12 cellular contexts compared by ENCODE assay signal in genomic region chr1:172255223-172255560, GRCh38.
A peak's percentile ranks its signal among the peaks of the same experiment; 100 is the strongest.
DNase-seq lines count a peak whose midpoint lies in the region; ATAC-seq and TF ChIP-seq lines count a peak whose summit lies in the region.
"Had no signal": no experiment of that assay in that cellular context is flagged by ENCODE, and none has a peak within 500 bp of the region (broad histone marks: within the 10 kb centered on the region; RNA-seq: fewer than 3 reads in every experiment).

No MANE protein-coding gene starts in this region.

- peaks cover 19% of the 10 kb centered on the region for H3K4me1 Mint-ChIP-seq in activated CD8-positive, alpha-beta memory T cell treated with anti-CD3 and anti-CD28 coated beads, Interleukin-2, amount 10 ng/mL, durations not matched to agents 7 days and 5 days
- H3K4me1 Mint-ChIP-seq in type B pancreatic cell (ENCODE audit: unreplicated experiment): peaks cover 4% of the 10 kb centered on the region

- no peaks in the 10 kb centered on the region for H3K36me3 ChIP-seq in suprapubic skin
- no peaks in the 10 kb centered on the region for H3K36me3 ChIP-seq in prostate gland
- H3K36me3 ChIP-seq: adrenal gland had no signal

- H3K27ac ChIP-seq in epithelial cell of prostate (peak overlapping the region; percentile 83), suprapubic skin (peak overlapping the region; percentile 38), prostate gland (no peak overlapping the region)

- H3K9me3 ChIP-seq in suprapubic skin (no peaks in the 10 kb centered on the region), prostate gland (no peaks in the 10 kb centered on the region)

- no peak for TF ChIP-seq EP300 in suprapubic skin (IDR thresholded peaks at IDR 0.05)

- CTCF ChIA-PET in activated CD8-positive, alpha-beta memory T cell treated with anti-CD3 and anti-CD28 coated beads, Interleukin-2, amount 10 ng/mL, durations not matched to agents 7 days and 5 days (lab: Charles Lee): interaction anchor here (1.0 to 1.5 kb wide), 2 partner anchors 162 to 188 kb away, joined by 3 to 4 read pairs; partner anchors contain the start of gene PIGC

- intact Hi-C loops in prostate gland (cut with DNase I): no loop called here

- TF ChIP-seq CTCF in suprapubic skin (IDR thresholded peaks at IDR 0.05): no peak
- no peak for TF ChIP-seq CTCF in prostate gland (IDR thresholded peaks at IDR 0.05)
- no peak for TF ChIP-seq CTCF in type B pancreatic cell (conservative IDR thresholded peaks at IDR 0.05)

- no peaks in the 10 kb centered on the region for H3K27me3 Mint-ChIP-seq in activated CD8-positive, alpha-beta memory T cell treated with anti-CD3 and anti-CD28 coated beads, Interleukin-2, amount 10 ng/mL, durations not matched to agents 7 days and 5 days
- H3K27me3 Mint-ChIP-seq in type B pancreatic cell: no peaks in the 10 kb centered on the region

- no peak overlapping the region for H3K4me3 Mint-ChIP-seq in activated CD8-positive, alpha-beta memory T cell treated with anti-CD3 and anti-CD28 coated beads, Interleukin-2, amount 10 ng/mL, durations not matched to agents 7 days and 5 days
- H3K4me3 Mint-ChIP-seq in type B pancreatic cell: no peak overlapping the region

- H3K27me3 ChIP-seq in suprapubic skin (no peaks in the 10 kb centered on the region), prostate gland (replicated peaks; ENCODE audit: insufficient read depth) (no peaks in the 10 kb centered on the region)
- H3K27me3 ChIP-seq: adrenal gland had no signal

- H3K4me3 ChIP-seq in suprapubic skin (no peak overlapping the region), prostate gland (no peak overlapping the region)
- H3K4me3 ChIP-seq: adrenal gland had no signal

- peaks cover 5% of the 10 kb centered on the region for H3K4me1 ChIP-seq in suprapubic skin
- no peaks in the 10 kb centered on the region for H3K4me1 ChIP-seq in prostate gland (replicated peaks)

- H3K9me3 Mint-ChIP-seq in activated CD8-positive, alpha-beta memory T cell treated with anti-CD3 and anti-CD28 coated beads, Interleukin-2, amount 10 ng/mL, durations not matched to agents 7 days and 5 days (ENCODE audit: low read depth): peaks cover 13% of the 10 kb centered on the region
- H3K9me3 Mint-ChIP-seq in type B pancreatic cell: peaks cover 5% of the 10 kb centered on the region

- peak overlapping the region; percentile 75 for H3K27ac Mint-ChIP-seq in activated CD8-positive, alpha-beta memory T cell treated with anti-CD3 and anti-CD28 coated beads, Interleukin-2, amount 10 ng/mL, durations not matched to agents 7 days and 5 days
- no peak overlapping the region for H3K27ac Mint-ChIP-seq in type B pancreatic cell

- no peak for DNase-seq in activated CD8-positive, alpha-beta memory T cell treated with anti-CD3 and anti-CD28 coated beads, Interleukin-2, amount 10 ng/mL, durations not matched to agents 7 days and 5 days
- DNase-seq in activated CD8-positive, alpha-beta memory T cell treated with anti-CD3 and anti-CD28 coated beads, Interleukin-2, amount 50 U/mL, for 4 hours: no peak
- DNase-seq in SW480 (ENCODE audit: low spot score) (peak; percentile 1), epithelial cell of prostate (ENCODE audit: low read depth, low spot score) (peak; percentile 20), suprapubic skin (ENCODE audit: low spot score in 2 of 2) (no peak), prostate gland (ENCODE audit: low spot score) (no peak), type B pancreatic cell (ENCODE audit: extremely low spot score, unreplicated experiment) (no peak)
- DNase-seq: activated CD4-positive, alpha-beta T cell treated with anti-CD3 and anti-CD28 coated beads, Interleukin-2, amount 50 U/mL, for 1 hour; adrenal gland; DMS79 treated with DMSO at 0.1 percent for 48 hours; head of caudate nucleus had no signal

- TF ChIP-seq POLR2A in suprapubic skin (IDR thresholded peaks at IDR 0.05): no peak
- TF ChIP-seq POLR2A in prostate gland (IDR thresholded peaks at IDR 0.05): no peak

- peaks cover 36% of the 10 kb centered on the region for H3K36me3 Mint-ChIP-seq in activated CD8-positive, alpha-beta memory T cell treated with anti-CD3 and anti-CD28 coated beads, Interleukin-2, amount 10 ng/mL, durations not matched to agents 7 days and 5 days
- H3K36me3 Mint-ChIP-seq in type B pancreatic cell: no peaks in the 10 kb centered on the region

- peak; percentile 79 for ATAC-seq in activated CD8-positive, alpha-beta memory T cell treated with anti-CD3 and anti-CD28 coated beads, Interleukin-2, amount 10 ng/mL, durations not matched to agents 7 days and 5 days
- ATAC-seq in HG02610 (IDR thresholded peaks at IDR 0.05; ENCODE audit: unreplicated experiment): no peak

Comparison
In these comparisons a context has a peak if more than half of its experiments do, and no peak if none do; other contexts are left out.
1. DNase-seq: peak in SW480 (single experiment) and epithelial cell of prostate (single experiment); none in activated CD8-positive, alpha-beta memory T cell treated with anti-CD3 and anti-CD28 coated beads, Interleukin-2, amount 10 ng/mL, durations not matched to agents 7 days and 5 days (single experiment), activated CD8-positive, alpha-beta memory T cell treated with anti-CD3 and anti-CD28 coated beads, Interleukin-2, amount 50 U/mL, for 4 hours (single experiment), suprapubic skin (0 of 2), prostate gland (single experiment) and type B pancreatic cell (single experiment).
2. H3K27ac ChIP-seq: peak in epithelial cell of prostate (single experiment) and suprapubic skin (single experiment); none in prostate gland (0 of 2).